24 cellular contexts compared by ENCODE assay signal in genomic region chr19:14482112-14482941, GRCh38. TPM values are rescaled to one million over a fixed set of nuclear protein-coding genes. Genes with fewer than 3 reads are reported as not detected.
A peak's percentile ranks its signal among the peaks of the same experiment; 100 is the strongest.
DNase-seq lines count a peak whose midpoint lies in the region; ATAC-seq and TF ChIP-seq lines count a peak whose summit lies in the region.
"Had no signal": no experiment of that assay in that cellular context is flagged by ENCODE, and none has a peak within 500 bp of the region (broad histone marks: within the 10 kb centered on the region; RNA-seq: fewer than 3 reads in every experiment).

No MANE protein-coding gene starts in this region.

- TF ChIP-seq EP300 in stomach (IDR thresholded peaks at IDR 0.05) = no peak

- peaks cover 59% of the 10 kb centered on the region for H3K36me3 ChIP-seq in NT2/D1 (ENCODE audit: insufficient read depth, insufficient read length, low read length)
- H3K36me3 ChIP-seq in stomach = peaks cover 22 to 86% (median 78%) of the 10 kb centered on the region in 4 donors

- H3K4me1 ChIP-seq in NT2/D1 (ENCODE audit: insufficient read depth, insufficient read length) (peaks cover 22% of the 10 kb centered on the region), stomach (peaks cover 6 to 22% (median 12%) of the 10 kb centered on the region in 4 donors)

- ATAC-seq in natural killer cell treated with Interleukin-12 subunit alpha and Interleukin-12 subunit beta and Interleukin-15 and Interleukin-18, amount 100 ng/mL, for 72 hours = no peak
- ATAC-seq in natural killer cell = no peak
- ATAC-seq: A549, Panc1 had no signal

- intact Hi-C loops in natural killer cell (cut with micrococcal nuclease) = no loop called here
- intact Hi-C loops in stomach (cut with DNase I; ENCODE audit: low total_unique reads) = no loop called here

- peaks cover 0 to 11% of the 10 kb centered on the region in 2 donors for H3K4me1 Mint-ChIP-seq in natural killer cell treated with Interleukin-12 subunit alpha and Interleukin-12 subunit beta and Interleukin-15 and Interleukin-18, amount 100 ng/mL, for 72 hours (ENCODE audit: low read depth in 2 of 2)
- peaks cover 6 to 15% of the 10 kb centered on the region in 2 donors for H3K4me1 Mint-ChIP-seq in natural killer cell

- H3K27ac ChIP-seq in stomach = no peak overlapping the region
- H3K27ac ChIP-seq: A549, SK-N-MC had no signal

- H3K9me3 ChIP-seq in NT2/D1 (ENCODE audit: insufficient read depth, low read length) (no peaks in the 10 kb centered on the region), stomach (no peaks in the 10 kb centered on the region)
- H3K9me3 ChIP-seq: A549 had no signal

- no peak for TF ChIP-seq CTCF in natural killer cell (IDR thresholded peaks at IDR 0.05)
- no peak for TF ChIP-seq CTCF in stomach (IDR thresholded peaks at IDR 0.05)

- no peaks in the 10 kb centered on the region for H3K9me3 Mint-ChIP-seq in natural killer cell treated with Interleukin-12 subunit alpha and Interleukin-12 subunit beta and Interleukin-15 and Interleukin-18, amount 100 ng/mL, for 72 hours
- no peaks in the 10 kb centered on the region for H3K9me3 Mint-ChIP-seq in natural killer cell
- H3K9me3 Mint-ChIP-seq: CD4-positive, alpha-beta memory T cell had no signal

- H3K27me3 Mint-ChIP-seq in natural killer cell treated with Interleukin-12 subunit alpha and Interleukin-12 subunit beta and Interleukin-15 and Interleukin-18, amount 100 ng/mL, for 72 hours = no peaks in the 10 kb centered on the region
- H3K27me3 Mint-ChIP-seq in natural killer cell (ENCODE audit: low read depth in 2 of 2) = no peaks in the 10 kb centered on the region
- H3K27me3 Mint-ChIP-seq: CD4-positive, alpha-beta memory T cell had no signal

- WGBS in stomach, 5 donors = 91 to 96% (median 92%) methylated on average over 10 to 19 of the region's 19 CpGs

- no peak overlapping the region for H3K27ac Mint-ChIP-seq in natural killer cell treated with Interleukin-12 subunit alpha and Interleukin-12 subunit beta and Interleukin-15 and Interleukin-18, amount 100 ng/mL, for 72 hours
- H3K27ac Mint-ChIP-seq in natural killer cell = no peak overlapping the region

- TF ChIP-seq POLR2A in erythroblast (IDR thresholded peaks at IDR 0.05; ENCODE audit: low read length) (no peak), stomach (IDR thresholded peaks at IDR 0.05) (no peak)

- H3K27me3 ChIP-seq in NT2/D1 (ENCODE audit: insufficient read depth, insufficient read length) (no peaks in the 10 kb centered on the region), stomach (no peaks in the 10 kb centered on the region)

- H3K4me3 ChIP-seq in NT2/D1 (ENCODE audit: insufficient read length, low read depth) (no peak overlapping the region), stomach (no peak overlapping the region)
- H3K4me3 ChIP-seq: A549, SK-N-MC had no signal

- peak; percentile 51 for DNase-seq in natural killer cell treated with Interleukin-12 subunit alpha and Interleukin-12 subunit beta and Interleukin-15 and Interleukin-18, amount 100 ng/mL, for 72 hours (ENCODE audit: low spot score)
- DNase-seq in natural killer cell = no peak
- no peak for DNase-seq in NT2/D1 (ENCODE audit: low read depth, low spot score)
- DNase-seq in erythroblast (lab: John Stamatoyannopoulos, UW) = peak; percentile 15 to 21
- no peak for DNase-seq in NCI-H2029 treated with DMSO at 0.1 percent for 48 hours (lab: John Stamatoyannopoulos, UW)
- DNase-seq in stomach = no peak
- DNase-seq in NCI-H345 treated with DMSO at 0.1 percent for 48 hours (lab: John Stamatoyannopoulos, UW; ENCODE audit: unreplicated experiment) = no peak
- DNase-seq: C1 segment of cervical spinal cord; CD4-positive, alpha-beta memory T cell; COR-L47; DMS53; GOT3; HCEC 1CT; Kasumi-1; NCI-H1092 treated with DMSO at 0.1 percent for 48 hours; NCI-H1436; NCI-H187; NCI-H446 treated with DMSO at 0.1 percent for 48 hours; NCI-H526 treated with DMSO at 0.1 percent for 48 hours; SIG-M5 had no signal

- peak overlapping the region; percentile 36 for H3K9ac ChIP-seq in NT2/D1 (ENCODE audit: insufficient read length, low read depth)

- no peak overlapping the region for H3K4me3 Mint-ChIP-seq in natural killer cell treated with Interleukin-12 subunit alpha and Interleukin-12 subunit beta and Interleukin-15 and Interleukin-18, amount 100 ng/mL, for 72 hours
- H3K4me3 Mint-ChIP-seq in natural killer cell = no peak overlapping the region

- H3K36me3 Mint-ChIP-seq in natural killer cell treated with Interleukin-12 subunit alpha and Interleukin-12 subunit beta and Interleukin-15 and Interleukin-18, amount 100 ng/mL, for 72 hours = no peaks in the 10 kb centered on the region
- no peaks in the 10 kb centered on the region for H3K36me3 Mint-ChIP-seq in natural killer cell

RNA-seq across cellular contexts. Expression of gene PTGER1, which starts 7.2 kb away (rescaled TPM):
- under 1 TPM; 0.31 to 0.67 TPM for total RNA-seq in natural killer cell treated with Interleukin-12 subunit alpha and Interleukin-12 subunit beta and Interleukin-15 and Interleukin-18, amount 100 ng/mL, for 72 hours
- total RNA-seq in natural killer cell (under 1 TPM in 2 of 3 donors, not detected in 1; 0.35 to 0.73 TPM), stomach (1 to 10 TPM in 2 of 5 donors, not detected in 3; 1.2 to 3.3 TPM)
- 1 to 10 TPM in 2 of 3 donors, not detected in 1; 1.4 to 3.4 TPM for polyA plus RNA-seq in stomach
- total RNA-seq: CD4-positive, alpha-beta memory T cell; Daoy had no signal
- polyA plus RNA-seq: CD4-positive, alpha-beta memory T cell had no signal

RNA-seq across cellular contexts. Expression of gene GIPC1, which starts 13.6 kb away (rescaled TPM):
- total RNA-seq in natural killer cell treated with Interleukin-12 subunit alpha and Interleukin-12 subunit beta and Interleukin-15 and Interleukin-18, amount 100 ng/mL, for 72 hours = 10 to 100 TPM; 29.9 to 31.7 TPM
- total RNA-seq in natural killer cell (10 to 100 TPM; 25.3 to 34.5 (median 31.4) TPM), stomach (100 to 1,000 TPM in 4 of 5 donors, 10 to 100 TPM in 1; 73.3 to 662 (median 174) TPM)
- polyA plus RNA-seq in stomach = 100 to 1,000 TPM in 2 of 3 donors, 10 to 100 TPM in 1; 98.9 to 126 (median 102) TPM

RNA-seq across cellular contexts. Expression of gene DNAJB1, which starts 35.9 kb away (rescaled TPM):
- total RNA-seq in natural killer cell treated with Interleukin-12 subunit alpha and Interleukin-12 subunit beta and Interleukin-15 and Interleukin-18, amount 100 ng/mL, for 72 hours = 10 to 100 TPM; 65.3 to 68.8 TPM
- total RNA-seq in natural killer cell (100 to 1,000 TPM; 148 to 238 (median 192) TPM), stomach (10 to 100 TPM in 4 of 5 donors, 1 to 10 TPM in 1; 9.9 to 62.6 (median 33.0) TPM)
- polyA plus RNA-seq in stomach = 10 to 100 TPM; 74.9 to 85.8 (median 80.9) TPM

RNA-seq across cellular contexts. Expression of gene TECR, which starts 47.1 kb away (rescaled TPM):
- 100 to 1,000 TPM in 1 of 2 donors, 10 to 100 TPM in 1; 74.0 to 110 TPM for total RNA-seq in natural killer cell treated with Interleukin-12 subunit alpha and Interleukin-12 subunit beta and Interleukin-15 and Interleukin-18, amount 100 ng/mL, for 72 hours
- 100 to 1,000 TPM; 123 to 158 (median 131) TPM for total RNA-seq in natural killer cell
- total RNA-seq in stomach = 10 to 100 TPM; 10.5 to 90.4 (median 54.0) TPM
- 100 to 1,000 TPM; 114 to 266 (median 166) TPM for polyA plus RNA-seq in stomach

RNA-seq across cellular contexts. Expression of gene PKN1, which starts 49.2 kb away (rescaled TPM):
- total RNA-seq in natural killer cell treated with Interleukin-12 subunit alpha and Interleukin-12 subunit beta and Interleukin-15 and Interleukin-18, amount 100 ng/mL, for 72 hours = 100 to 1,000 TPM; 140 to 160 TPM
- 100 to 1,000 TPM; 323 to 351 (median 350) TPM for total RNA-seq in natural killer cell
- 100 to 1,000 TPM in 2 of 5 donors, 10 to 100 TPM in 3; 44.2 to 268 (median 90.4) TPM for total RNA-seq in stomach
- polyA plus RNA-seq in stomach = 10 to 100 TPM; 42.0 to 95.6 (median 85.4) TPM

Comparison
In these comparisons a context has a peak if more than half of its experiments do, and no peak if none do; other contexts are left out.
1. DNase-seq: peak in natural killer cell treated with Interleukin-12 subunit alpha and Interleukin-12 subunit beta and Interleukin-15 and Interleukin-18, amount 100 ng/mL, for 72 hours (single experiment) and erythroblast (2 of 2); none in natural killer cell (single experiment), NT2/D1 (single experiment), NCI-H2029 treated with DMSO at 0.1 percent for 48 hours (single experiment), stomach (single experiment) and NCI-H345 treated with DMSO at 0.1 percent for 48 hours (single experiment).